ENCODE assay signal across 7 cellular contexts in the genomic region with DNA sequence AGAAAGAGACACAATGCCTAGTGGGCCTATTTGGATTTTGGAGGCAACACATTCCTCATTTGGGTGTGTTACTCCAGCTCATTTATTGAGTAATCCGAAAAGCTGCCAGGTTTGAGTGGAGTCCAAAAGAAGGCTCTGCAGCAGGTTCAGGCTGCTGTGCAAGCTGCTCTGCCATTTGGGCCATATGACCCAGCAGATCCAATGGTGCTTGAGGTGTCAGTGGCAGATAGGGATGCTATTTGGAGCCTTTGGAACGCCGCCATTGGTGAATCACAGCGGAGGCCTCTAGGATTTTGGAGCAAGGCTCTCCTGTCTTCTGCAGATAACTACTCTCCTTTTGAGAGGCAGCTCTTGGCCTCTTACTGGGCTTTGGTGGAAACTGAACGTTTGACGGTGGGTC.
A peak's percentile ranks its signal among the peaks of the same experiment; 100 is the strongest.
DNase-seq lines count a peak whose midpoint lies in the region; ATAC-seq and TF ChIP-seq lines count a peak whose summit lies in the region.
"Not testable (repeated sequence)": the region's sequence is repeated elsewhere in the genome, so short reads cannot be mapped to it uniquely, and the experiment has no call there.

No MANE protein-coding gene starts in this region.

- peaks cover 11% of the 10 kb centered on the region for H3K4me1 ChIP-seq in Caco-2
- H3K4me1 ChIP-seq in trophoblast cell (ENCODE audit: control insufficient read depth in 1 of 2, insufficient read depth in 2 of 2, low read length in 2 of 2): not testable (repeated sequence)

- H3K36me3 Mint-ChIP-seq in Caco-2 (ENCODE audit: insufficient read depth, unreplicated experiment): peaks cover 13% of the 10 kb centered on the region

- H4K91ac ChIP-seq in trophoblast cell (ENCODE audit: low read depth, low read length): peak overlapping the region; percentile 33

- not testable (repeated sequence) for H3K4me3 Mint-ChIP-seq in Caco-2 (ENCODE audit: unreplicated experiment)

- H3K4ac ChIP-seq in trophoblast cell (ENCODE audit: low read depth, low read length): not testable (repeated sequence)

- not testable (repeated sequence) for H3K9ac ChIP-seq in trophoblast cell (ENCODE audit: low read length)

- peak overlapping the region; percentile 45 for H3K27ac ChIP-seq in RWPE1
- H3K27ac ChIP-seq in trophoblast cell (ENCODE audit: low read depth, low read length): not testable (repeated sequence)

- not testable (repeated sequence) for H4K8ac ChIP-seq in trophoblast cell (ENCODE audit: low read depth, low read length)

- intact Hi-C loops in Caco-2 (cut with micrococcal nuclease; ENCODE audit: unreplicated experiment); left cardiac atrium (cut with DNase I): not testable (repeated sequence)

- not testable (repeated sequence) for H3K27me3 Mint-ChIP-seq in Caco-2 (ENCODE audit: insufficient read depth, unreplicated experiment)

- H3K4me1 Mint-ChIP-seq in Caco-2 (ENCODE audit: low read depth, unreplicated experiment): not testable (repeated sequence)

- WGBS in trophoblast cell (ENCODE audit: extremely low coverage, insufficient coverage, insufficient read length): no CpG with 5 or more reads among the region's 6 CpGs

- H3K18ac ChIP-seq in trophoblast cell (ENCODE audit: low read length): not testable (repeated sequence)

- not testable (repeated sequence) for H3K27me3 ChIP-seq in Caco-2 (replicated peaks; ENCODE audit: control insufficient read depth, insufficient read depth, low read length); trophoblast cell (ENCODE audit: insufficient read depth, low read length)

- ATAC-seq in left cardiac atrium: peak; percentile 76 to 77
- ATAC-seq in left lobe of liver: peak; percentile 53

- H3K9me3 Mint-ChIP-seq in Caco-2 (ENCODE audit: unreplicated experiment): peaks cover 37% of the 10 kb centered on the region

- peak overlapping the region; percentile 44 for H3K27ac Mint-ChIP-seq in Caco-2 (ENCODE audit: unreplicated experiment)

- TF ChIP-seq CTCF in Caco-2 (IDR thresholded peaks at IDR 0.05; ENCODE audit: insufficient read depth in 1 of 2, low read depth in 1 of 2, low read length in 1 of 2, severe bottlenecking in 1 of 2, unreplicated experiment in 1 of 2); RWPE1 (conservative IDR thresholded peaks at IDR 0.05; ENCODE audit: low read depth); cardiac fibroblast (IDR thresholded peaks at IDR 0.05; ENCODE audit: low read depth, low read length): not testable (repeated sequence)

- H3K23ac ChIP-seq in trophoblast cell (ENCODE audit: low read length): not testable (repeated sequence)

- H3K79me2 ChIP-seq in trophoblast cell (ENCODE audit: control insufficient read depth, insufficient read depth, low read length, poor library complexity): not testable (repeated sequence)

- H2BK12ac ChIP-seq in trophoblast cell (ENCODE audit: low read length): peak overlapping the region; percentile 95

- not testable (repeated sequence) for H2BK5ac ChIP-seq in trophoblast cell (ENCODE audit: low read depth, low read length, poor library complexity)

- POLR2A ChIA-PET in Caco-2 (lab: Charles Lee); RWPE1 (lab: Yijun Ruan, JAX; ENCODE audit: low non-redundant PET): not testable (repeated sequence)

- peaks cover 28% of the 10 kb centered on the region for H3K79me1 ChIP-seq in trophoblast cell (ENCODE audit: low read length)

- H3K36me3 ChIP-seq in Caco-2 (ENCODE audit: control insufficient read depth, insufficient read depth, low read length); trophoblast cell (ENCODE audit: control insufficient read depth in 1 of 2, insufficient read depth in 2 of 2, low read length in 2 of 2): not testable (repeated sequence)

- not testable (repeated sequence) for H3K4me2 ChIP-seq in trophoblast cell (ENCODE audit: low read length)

- H2BK120ac ChIP-seq in trophoblast cell (ENCODE audit: insufficient read depth, low read length, poor library complexity): not testable (repeated sequence)

- not testable (repeated sequence) for DNase-seq in Caco-2; RWPE1 (ENCODE audit: low spot score); left lobe of liver (ENCODE audit: low spot score); trophoblast cell
- DNase-seq in NCI-H226: peak; percentile 80
- DNase-seq in cardiac fibroblast (ENCODE audit: low read depth in 2 of 2): peak; percentile 42 to 65
- peak; percentile 72 for DNase-seq in left cardiac atrium

- peaks cover 53% of the 10 kb centered on the region for H3K9me3 ChIP-seq in Caco-2
- not testable (repeated sequence) for H3K9me3 ChIP-seq in trophoblast cell (ENCODE audit: insufficient read depth, low read depth, low read length)

- not testable (repeated sequence) for H3K4me3 ChIP-seq in Caco-2 (ENCODE audit: low read depth, low read length); cardiac fibroblast (replicated peaks in 1 of 2; ENCODE audit: low read depth in 2 of 2, low read length in 2 of 2); trophoblast cell (ENCODE audit: low read depth, low read length)

- H4K12ac ChIP-seq in trophoblast cell (ENCODE audit: low read depth, low read length): not testable (repeated sequence)

- not testable (repeated sequence) for H3K14ac ChIP-seq in trophoblast cell (ENCODE audit: low read length)

- H2AK5ac ChIP-seq in trophoblast cell (ENCODE audit: low read length): peak overlapping the region; percentile 49

- not testable (repeated sequence) for BruUV-seq in Caco-2 (replicated peaks; lab: Mats Ljungman, UMichigan)

- H2AFZ ChIP-seq in trophoblast cell (ENCODE audit: insufficient read depth, low read length, poor library complexity): not testable (repeated sequence)

- CTCF ChIA-PET in Caco-2 (lab: Charles Lee); RWPE1 (lab: Yijun Ruan, JAX): not testable (repeated sequence)
